ENCODE assay signal across 18 cellular contexts in the genomic region with DNA sequence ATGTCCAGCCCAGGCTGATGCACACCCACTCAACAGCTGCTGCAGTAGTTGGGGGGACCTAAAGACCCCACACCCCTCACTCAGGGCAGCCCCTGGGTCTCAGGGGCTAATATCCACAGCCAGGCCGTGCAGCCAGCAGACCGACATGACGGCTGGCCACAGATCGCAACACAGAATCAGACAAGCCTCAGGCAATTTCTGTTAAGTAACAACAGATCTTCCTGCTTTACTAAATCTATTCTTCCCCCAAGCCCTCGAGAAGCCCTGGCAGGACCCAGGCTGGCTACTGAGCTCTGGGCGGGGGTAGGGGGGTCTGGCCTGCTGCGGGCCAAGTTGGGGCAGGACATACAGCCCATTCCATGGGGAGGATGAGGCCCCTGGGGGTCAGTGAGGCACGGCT. TPM values are rescaled to one million over a fixed set of nuclear protein-coding genes. Genes with fewer than 3 reads are reported as not detected.
DNase-seq lines count a peak whose midpoint lies in the region; ATAC-seq and TF ChIP-seq lines count a peak whose summit lies in the region.
"Had no signal": no experiment of that assay in that cellular context is flagged by ENCODE, and none has a peak within 500 bp of the region (broad histone marks: within the 10 kb centered on the region; RNA-seq: fewer than 3 reads in every experiment).

No MANE protein-coding gene starts in this region.

- H3K4ac ChIP-seq in trophoblast cell (ENCODE audit: low read depth, low read length), result no peak overlapping the region

- H3K36me3 ChIP-seq in BLaER1 (peaks cover 32% of the 10 kb centered on the region), endodermal cell (ENCODE audit: control insufficient read depth, insufficient read depth, low read length) (no peaks in the 10 kb centered on the region), trophoblast cell (ENCODE audit: control insufficient read depth in 1 of 2, insufficient read depth in 2 of 2, low read length in 2 of 2) (peaks cover 9 to 10% of the 10 kb centered on the region in 2 experiments)

- H4K12ac ChIP-seq in trophoblast cell (ENCODE audit: low read depth, low read length), result no peak overlapping the region

- H3K79me2 ChIP-seq in trophoblast cell (ENCODE audit: control insufficient read depth, insufficient read depth, low read length, poor library complexity), result no peaks in the 10 kb centered on the region

- H2BK12ac ChIP-seq in trophoblast cell (ENCODE audit: low read length), result no peak overlapping the region

- intact Hi-C loops in Calu3 (cut with micrococcal nuclease; ENCODE audit: unreplicated experiment), result no loop called here

- H3K14ac ChIP-seq in trophoblast cell (ENCODE audit: low read length), result no peak overlapping the region

- H3K27me3 ChIP-seq in BLaER1 (no peaks in the 10 kb centered on the region), endodermal cell (ENCODE audit: control insufficient read depth, insufficient read depth, low read length, poor library complexity, severe bottlenecking) (no peaks in the 10 kb centered on the region), trophoblast cell (ENCODE audit: insufficient read depth, low read length) (no peaks in the 10 kb centered on the region)

- no peak overlapping the region for H2AK5ac ChIP-seq in trophoblast cell (ENCODE audit: low read length)

- H3K36me3 Mint-ChIP-seq in Calu3 (ENCODE audit: insufficient read depth, unreplicated experiment) (peaks cover 9% of the 10 kb centered on the region), endodermal cell (ENCODE audit: low read depth) (no peaks in the 10 kb centered on the region)
- peaks cover 2% of the 10 kb centered on the region for H3K36me3 Mint-ChIP-seq in activated naive CD4-positive, alpha-beta T cell treated with anti-CD3 and anti-CD28 coated beads, Interleukin-2, amount 10 ng/mL, durations not matched to agents 7 days and 5 days

- 89 to 94% methylated on average over 5 to 8 of the region's 8 CpGs for WGBS in endodermal cell (ENCODE audit: insufficient coverage in 1 of 2, insufficient read length in 1 of 2), 2 experiments
- WGBS in trophoblast cell (ENCODE audit: extremely low coverage, insufficient coverage, insufficient read length), result no CpG with 5 or more reads among the region's 8 CpGs

- H3K27ac ChIP-seq in BLaER1 (peak overlapping the region; percentile 69), endodermal cell (ENCODE audit: low read depth, low read length) (peak overlapping the region; percentile 44), trophoblast cell (ENCODE audit: low read depth, low read length) (no peak overlapping the region)

- H3K79me1 ChIP-seq in trophoblast cell (ENCODE audit: low read length), result no peaks in the 10 kb centered on the region

- H3K9me3 ChIP-seq in BLaER1 (no peaks in the 10 kb centered on the region), endodermal cell (ENCODE audit: control insufficient read depth, low read length) (no peaks in the 10 kb centered on the region), trophoblast cell (ENCODE audit: insufficient read depth, low read depth, low read length) (no peaks in the 10 kb centered on the region)

- H3K4me1 ChIP-seq in BLaER1 (peaks cover 95% of the 10 kb centered on the region), endodermal cell (ENCODE audit: control insufficient read depth, insufficient read depth, low read length) (no peaks in the 10 kb centered on the region), trophoblast cell (ENCODE audit: control insufficient read depth in 1 of 2, insufficient read depth in 2 of 2, low read length in 2 of 2) (peaks cover 0 to 6% of the 10 kb centered on the region in 2 experiments)

- CTCF ChIA-PET in Calu3 (lab: Charles Lee), result no interaction called here
- CTCF ChIA-PET in activated naive CD4-positive, alpha-beta T cell treated with anti-CD3 and anti-CD28 coated beads, Interleukin-2, amount 10 ng/mL, durations not matched to agents 7 days and 5 days (lab: Charles Lee), result interaction anchor here (1.1 kb wide), 1 partner anchor 143 kb away, joined by 3 read pairs; no protein-coding TSS in a partner anchor

- DNase-seq in Calu3 (no peak), endodermal cell (no peak), trophoblast cell (peak; percentile 29 to 68)
- DNase-seq in activated naive CD4-positive, alpha-beta T cell treated with anti-CD3 and anti-CD28 coated beads, Interleukin-2, amount 10 ng/mL, durations not matched to agents 7 days and 5 days, result no peak
- DNase-seq: ACHN; CD8-positive, alpha-beta T cell; DMS 273 treated with DMSO at 0.1 percent for 48 hours; DMS53; DND-41; EL; GOT3; H7; KBM-7 had no signal

- no peak for TF ChIP-seq CTCF in Calu3 (IDR thresholded peaks at IDR 0.05; ENCODE audit: unreplicated experiment)
- TF ChIP-seq CTCF in endodermal cell (conservative IDR thresholded peaks at IDR 0.05), result no peak

- no peak overlapping the region for H4K8ac ChIP-seq in trophoblast cell (ENCODE audit: low read depth, low read length)

- H3K4me2 ChIP-seq in BLaER1, result peak overlapping the region; percentile 81
- H3K4me2 ChIP-seq in trophoblast cell (ENCODE audit: low read length), result no peak overlapping the region

- H3K9me3 Mint-ChIP-seq in Calu3 (ENCODE audit: low read depth, unreplicated experiment), result no peaks in the 10 kb centered on the region
- H3K9me3 Mint-ChIP-seq in endodermal cell, result no peaks in the 10 kb centered on the region
- no peaks in the 10 kb centered on the region for H3K9me3 Mint-ChIP-seq in activated naive CD4-positive, alpha-beta T cell treated with anti-CD3 and anti-CD28 coated beads, Interleukin-2, amount 10 ng/mL, durations not matched to agents 7 days and 5 days
- H3K9me3 Mint-ChIP-seq: CD8-positive, alpha-beta T cell; IgD-negative memory B cell had no signal

- no peak overlapping the region for H4K91ac ChIP-seq in trophoblast cell (ENCODE audit: low read depth, low read length)

- H3K4me3 ChIP-seq in BLaER1 (no peak overlapping the region), endodermal cell (ENCODE audit: low read length) (no peak overlapping the region), trophoblast cell (ENCODE audit: low read depth, low read length) (peak overlapping the region; percentile 37)

- no peak overlapping the region for H2BK120ac ChIP-seq in trophoblast cell (ENCODE audit: insufficient read depth, low read length, poor library complexity)

- H3K4me3 Mint-ChIP-seq in Calu3 (ENCODE audit: low read depth, unreplicated experiment) (no peak overlapping the region), endodermal cell (no peak overlapping the region)
- H3K4me3 Mint-ChIP-seq in activated naive CD4-positive, alpha-beta T cell treated with anti-CD3 and anti-CD28 coated beads, Interleukin-2, amount 10 ng/mL, durations not matched to agents 7 days and 5 days, result no peak overlapping the region
- H3K4me3 Mint-ChIP-seq: CD8-positive, alpha-beta T cell; IgD-negative memory B cell had no signal

- no peak overlapping the region for H2BK5ac ChIP-seq in trophoblast cell (ENCODE audit: low read depth, low read length, poor library complexity)

- H3K23ac ChIP-seq in trophoblast cell (ENCODE audit: low read length), result no peak overlapping the region

- peak overlapping the region; percentile 42 for H3K27ac Mint-ChIP-seq in Calu3 (ENCODE audit: unreplicated experiment)
- no peak overlapping the region for H3K27ac Mint-ChIP-seq in endodermal cell
- no peak overlapping the region for H3K27ac Mint-ChIP-seq in activated naive CD4-positive, alpha-beta T cell treated with anti-CD3 and anti-CD28 coated beads, Interleukin-2, amount 10 ng/mL, durations not matched to agents 7 days and 5 days
- H3K27ac Mint-ChIP-seq: IgD-negative memory B cell had no signal

- ATAC-seq in GM21528 (IDR thresholded peaks at IDR 0.05; ENCODE audit: low FRiP score, unreplicated experiment), result no peak
- ATAC-seq in GM19351 (IDR thresholded peaks at IDR 0.05; ENCODE audit: unreplicated experiment), result no peak
- ATAC-seq: CD8-positive, alpha-beta T cell; HepG2 had no signal

- H3K4me1 Mint-ChIP-seq in Calu3 (ENCODE audit: low read depth, unreplicated experiment) (peaks cover 5% of the 10 kb centered on the region), endodermal cell (no peaks in the 10 kb centered on the region)
- peaks cover 4% of the 10 kb centered on the region for H3K4me1 Mint-ChIP-seq in activated naive CD4-positive, alpha-beta T cell treated with anti-CD3 and anti-CD28 coated beads, Interleukin-2, amount 10 ng/mL, durations not matched to agents 7 days and 5 days

- BruUV-seq in Calu3 (replicated peaks; lab: Mats Ljungman, UMichigan), result no TSS peak

- H3K18ac ChIP-seq in trophoblast cell (ENCODE audit: low read length), result no peak overlapping the region

- no peak overlapping the region for H2AFZ ChIP-seq in trophoblast cell (ENCODE audit: insufficient read depth, low read length, poor library complexity)

- H3K27me3 Mint-ChIP-seq in Calu3 (ENCODE audit: unreplicated experiment) (no peaks in the 10 kb centered on the region), endodermal cell (ENCODE audit: insufficient read depth) (no peaks in the 10 kb centered on the region)
- H3K27me3 Mint-ChIP-seq in activated naive CD4-positive, alpha-beta T cell treated with anti-CD3 and anti-CD28 coated beads, Interleukin-2, amount 10 ng/mL, durations not matched to agents 7 days and 5 days, result peaks cover 4% of the 10 kb centered on the region
- H3K27me3 Mint-ChIP-seq: IgD-negative memory B cell had no signal

- H3K9ac ChIP-seq in BLaER1, result peak overlapping the region; percentile 63; the same call in 1 of the 2 replicates
- no peak overlapping the region for H3K9ac ChIP-seq in endodermal cell (ENCODE audit: extremely low read depth, low read length, poor library complexity, severe bottlenecking)
- no peak overlapping the region for H3K9ac ChIP-seq in trophoblast cell (ENCODE audit: low read length)

- H4K20me1 ChIP-seq in BLaER1, result peaks cover 71% of the 10 kb centered on the region

RNA-seq across cellular contexts. Expression of gene NUDT14, which starts 28.0 kb away (rescaled TPM):
- total RNA-seq in Calu3 (2022) (38.0 TPM in 2 replicates), endodermal cell (10 to 100 TPM; 43.4 to 59.5 TPM)
- polyA plus RNA-seq in endodermal cell (2013, experiment 1 of 2), result 20.9 TPM
- 20.4 TPM for polyA plus RNA-seq in endodermal cell (2013, experiment 2 of 2)
- polyA plus RNA-seq in trophoblast cell (2013), result 8.6 and 9.6 TPM in 2 replicates

RNA-seq across cellular contexts. Expression of gene BTBD6, which starts 39.2 kb away (rescaled TPM):
- 29.7 and 30.1 TPM in 2 replicates for total RNA-seq in Calu3 (2022)
- 10 to 100 TPM; 21.8 to 26.9 TPM for total RNA-seq in endodermal cell
- polyA plus RNA-seq in endodermal cell (2013, experiment 1 of 2), result 29.0 TPM
- 27.7 TPM for polyA plus RNA-seq in endodermal cell (2013, experiment 2 of 2)
- polyA plus RNA-seq in trophoblast cell (2013), result 18.3 and 18.8 TPM in 2 replicates
- total RNA-seq: HepG2 had no signal
- polyA plus RNA-seq: HepG2 had no signal

RNA-seq across cellular contexts. Expression of gene JAG2, which starts 40.5 kb away (rescaled TPM):
- total RNA-seq in Calu3 (2022) (13.8 and 17.6 TPM in 2 replicates), endodermal cell (1 to 10 TPM; 6.4 TPM)
- polyA plus RNA-seq in endodermal cell (2013, experiment 1 of 2), result 9.1 TPM
- polyA plus RNA-seq in endodermal cell (2013, experiment 2 of 2), result 5.2 TPM
- 1.6 and 2.0 TPM in 2 replicates for polyA plus RNA-seq in trophoblast cell (2013)
- polyA plus RNA-seq: IgD-negative memory B cell had no signal

Comparison
In these comparisons a context has a peak if more than half of its experiments do, and no peak if none do; other contexts are left out.
1. DNase-seq: peak in trophoblast cell (2 of 2); none in Calu3 (single experiment), endodermal cell (single experiment) and activated naive CD4-positive, alpha-beta T cell treated with anti-CD3 and anti-CD28 coated beads, Interleukin-2, amount 10 ng/mL, durations not matched to agents 7 days and 5 days (single experiment).